ENCODE assay signal across 17 cellular contexts in the genomic region with DNA sequence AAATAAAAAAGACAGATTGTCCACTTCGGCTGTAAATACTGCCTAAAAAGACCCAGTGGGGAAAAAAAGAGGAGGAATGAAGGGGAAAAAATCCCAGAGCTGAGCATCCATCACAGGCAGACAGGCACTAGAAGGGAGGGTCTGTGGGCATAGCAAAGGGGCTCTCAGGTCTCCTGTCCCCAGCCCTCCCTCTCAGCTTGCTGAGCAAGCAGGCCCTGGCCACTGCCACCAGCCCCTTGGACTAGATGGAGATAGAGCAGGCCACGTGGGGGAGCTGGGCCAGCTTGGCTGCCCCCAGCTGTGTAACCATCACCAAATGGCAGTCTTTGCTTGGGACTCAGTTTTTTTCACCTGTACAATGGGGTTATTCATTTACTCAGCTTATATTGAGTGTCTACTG.
DNase-seq lines count a peak whose midpoint lies in the region; ATAC-seq, FAIRE-seq and TF ChIP-seq lines count a peak whose summit lies in the region.
"Had no signal": no experiment of that assay in that cellular context is flagged by ENCODE, and none has a peak within 500 bp of the region (broad histone marks: within the 10 kb centered on the region; RNA-seq: fewer than 3 reads in every experiment).

No MANE protein-coding gene starts in this region.

- TF ChIP-seq CTCF in heart right ventricle (IDR thresholded peaks at IDR 0.05) = no peak
- TF ChIP-seq CTCF in K562 (IDR thresholded peaks at IDR 0.05 in 2 of 3, conservative IDR thresholded peaks at IDR 0.05 in 1 of 3; ENCODE audit: insufficient read depth in 2 of 3, low read depth in 1 of 3, low read length in 3 of 3) = no peak
- TF ChIP-seq CTCF in neural progenitor cell (IDR thresholded peaks at IDR 0.05) = no peak
- TF ChIP-seq CTCF in chondrocyte (IDR thresholded peaks at IDR 0.05) = no peak
- TF ChIP-seq CTCF in ovary (IDR thresholded peaks at IDR 0.05) = no peak

- intact Hi-C loops in left ventricle myocardium superior (cut with micrococcal nuclease) (no loop called here), heart right ventricle (cut with DNase I) (loop anchor here in 2 of 10 donors (10.0 kb wide), 1 partner anchor 114 kb away; no protein-coding TSS in a partner anchor), K562 (cut with micrococcal nuclease) (no loop called here), ovary (cut with DNase I) (no loop called here)

- H3K4me3 ChIP-seq in heart right ventricle (no peak overlapping the region), K562 (no peak overlapping the region), neural progenitor cell (no peak overlapping the region), ovary (no peak overlapping the region)
- H3K4me3 ChIP-seq: BLaER1, GM23338 had no signal

- POLR2A ChIA-PET in K562 (lab: Yijun Ruan, JAX) = no interaction called here

- no peak for TF ChIP-seq RAD21 in K562 (CRISPR knock-in tag; conservative IDR thresholded peaks at IDR 0.05 in 1 of 2, IDR thresholded peaks at IDR 0.05 in 1 of 2)

- DNase-seq in left ventricle myocardium superior = peak; percentile 13
- DNase-seq in heart right ventricle = no peak
- no peak for DNase-seq in K562 (ENCODE audit: extremely low read depth in 1 of 4, low spot score in 3 of 4)
- no peak for DNase-seq in neural progenitor cell (ENCODE audit: low spot score)
- DNase-seq in chondrocyte (ENCODE audit: low spot score) = no peak
- DNase-seq in ovary = no peak
- no peak for DNase-seq in medulla oblongata (ENCODE audit: extremely low spot score)
- DNase-seq: 8988T; AML-193; Calu3; CD4-positive, CD25-positive, alpha-beta regulatory T cell; DMS 273 treated with DMSO at 0.1 percent for 48 hours; DMS79 had no signal

- H3K79me2 ChIP-seq in K562 (ENCODE audit: control insufficient read depth, insufficient read depth, low read length) = no peaks in the 10 kb centered on the region
- H3K79me2 ChIP-seq in neural progenitor cell (ENCODE audit: low read depth) = no peaks in the 10 kb centered on the region

- H3K9me3 ChIP-seq in heart right ventricle (no peaks in the 10 kb centered on the region), K562 (replicated peaks; ENCODE audit: control insufficient read depth, insufficient read depth, low read depth, low read length) (no peaks in the 10 kb centered on the region), neural progenitor cell (ENCODE audit: low read depth) (no peaks in the 10 kb centered on the region), ovary (no peaks in the 10 kb centered on the region)
- H3K9me3 ChIP-seq: BLaER1 had no signal

- no TSS peak for BruUV-seq in K562 (replicated peaks; lab: Mats Ljungman, UMichigan)

- H3K4me1 Mint-ChIP-seq in neural progenitor cell (peaks cover 37% of the 10 kb centered on the region), chondrocyte (ENCODE audit: low read depth) (no peaks in the 10 kb centered on the region)
- H3K4me1 Mint-ChIP-seq: CD4-positive, CD25-positive, alpha-beta regulatory T cell had no signal

- H3K36me3 Mint-ChIP-seq in neural progenitor cell = no peaks in the 10 kb centered on the region
- peaks cover 4% of the 10 kb centered on the region for H3K36me3 Mint-ChIP-seq in chondrocyte (ENCODE audit: low read depth)
- H3K36me3 Mint-ChIP-seq: CD4-positive, CD25-positive, alpha-beta regulatory T cell had no signal

- H3K27ac ChIP-seq in heart right ventricle (no peak overlapping the region), K562 (ENCODE audit: extremely low read depth, low read depth, low read length) (no peak overlapping the region), neural progenitor cell (no peak overlapping the region), ovary (no peak overlapping the region)
- H3K27ac ChIP-seq: BLaER1 had no signal

- 52 to 64% methylated on average over 2 of the region's 2 CpGs for WGBS in heart right ventricle, 2 donors
- 0% methylated on average over 2 of the region's 2 CpGs for WGBS in K562 (ENCODE audit: insufficient coverage, low coverage, missing lambda C conversion rate)
- 63 to 68% (median 65%) methylated on average over 2 of the region's 2 CpGs for WGBS in ovary, 3 donors

- H3K27me3 Mint-ChIP-seq in neural progenitor cell (ENCODE audit: insufficient read depth, low read depth) (peaks cover 14% of the 10 kb centered on the region), chondrocyte (ENCODE audit: low read depth) (peaks cover 31% of the 10 kb centered on the region)
- H3K27me3 Mint-ChIP-seq: CD4-positive, CD25-positive, alpha-beta regulatory T cell had no signal

- TF ChIP-seq EP300 in K562 (IDR thresholded peaks at IDR 0.05; ENCODE audit: low read length) = no peak
- TF ChIP-seq EP300 in ovary (IDR thresholded peaks at IDR 0.05) = no peak

- no peaks in the 10 kb centered on the region for H3K9me3 Mint-ChIP-seq in neural progenitor cell
- no peaks in the 10 kb centered on the region for H3K9me3 Mint-ChIP-seq in chondrocyte (ENCODE audit: low read depth)
- H3K9me3 Mint-ChIP-seq: CD4-positive, CD25-positive, alpha-beta regulatory T cell; GM23338 had no signal

- H3K9ac ChIP-seq in K562 (ENCODE audit: insufficient read depth in 1 of 2, low read depth in 2 of 2, low read length in 2 of 2) = no peak overlapping the region
- H3K9ac ChIP-seq in neural progenitor cell = no peak overlapping the region
- H3K9ac ChIP-seq: BLaER1 had no signal

- no peak for TF ChIP-seq POLR2A in K562 (conservative IDR thresholded peaks at IDR 0.05)
- no peak for TF ChIP-seq POLR2A in ovary (IDR thresholded peaks at IDR 0.05)

- no peak overlapping the region for H2AFZ ChIP-seq in K562 (ENCODE audit: low read depth, low read length)
- no peak overlapping the region for H2AFZ ChIP-seq in neural progenitor cell (replicated peaks)
- H2AFZ ChIP-seq: GM23338 had no signal

- no peak for FAIRE-seq in K562 (lab: Jason Lieb, UNC)
- FAIRE-seq: G401.6, GM12891 had no signal

- H4K20me1 ChIP-seq in K562 (replicated peaks; ENCODE audit: control insufficient read depth, insufficient read depth, low read length) = peaks cover 41% of the 10 kb centered on the region
- H4K20me1 ChIP-seq in neural progenitor cell (ENCODE audit: low read depth) = no peaks in the 10 kb centered on the region
- H4K20me1 ChIP-seq: BLaER1 had no signal

- no peak overlapping the region for H3K4me3 Mint-ChIP-seq in neural progenitor cell
- H3K4me3 Mint-ChIP-seq in chondrocyte (ENCODE audit: unreplicated experiment) = no peak overlapping the region
- H3K4me3 Mint-ChIP-seq: CD4-positive, CD25-positive, alpha-beta regulatory T cell; GM23338 had no signal

- H3K27me3 ChIP-seq in heart right ventricle (peaks cover 0 to 3% (median 0%) of the 10 kb centered on the region in 7 donors), K562 (ENCODE audit: control insufficient read depth in 2 of 2, insufficient read depth in 2 of 2, low read length in 2 of 2) (peaks cover 33 to 90% of the 10 kb centered on the region in 2 experiments; a peak in 4 of 5 replicates), neural progenitor cell (no peaks in the 10 kb centered on the region), ovary (no peaks in the 10 kb centered on the region)
- H3K27me3 ChIP-seq: BLaER1 had no signal

- ATAC-seq in left ventricle myocardium superior (no peak), heart right ventricle (no peak), K562 (no peak)
- ATAC-seq: GM23338 had no signal

- H3K9me1 ChIP-seq in K562 (ENCODE audit: control insufficient read depth, insufficient read depth, low read length) = no peaks in the 10 kb centered on the region

- H3K4me1 ChIP-seq in heart right ventricle (peaks cover 0 to 48% (median 13%) of the 10 kb centered on the region in 9 donors), K562 (replicated peaks in 1 of 2; ENCODE audit: control insufficient read depth in 2 of 2, insufficient read depth in 2 of 2, low read length in 2 of 2) (no peaks in the 10 kb centered on the region), neural progenitor cell (peaks cover 24% of the 10 kb centered on the region), ovary (ENCODE audit: insufficient read depth) (no peaks in the 10 kb centered on the region)

- H3K4me2 ChIP-seq in K562 (ENCODE audit: insufficient read depth, low read length) (no peak overlapping the region), neural progenitor cell (no peak overlapping the region)
- H3K4me2 ChIP-seq: GM23338 had no signal

- H3K27ac Mint-ChIP-seq in neural progenitor cell (peak overlapping the region; percentile 74), chondrocyte (ENCODE audit: unreplicated experiment) (no peak overlapping the region)
- H3K27ac Mint-ChIP-seq: GM23338 had no signal

- CTCF ChIA-PET in K562 (lab: Yijun Ruan, JAX; ENCODE audit: low intra/inter-chr PET ratio) = interaction anchor here (0.6 kb wide), 1 partner anchor 38 kb away, joined by 3 read pairs; no protein-coding TSS in a partner anchor

- in situ Hi-C loops in K562 (cut with MboI) = no loop called here

- H3F3A ChIP-seq in neural progenitor cell (ENCODE audit: low read depth) = peaks cover 8% of the 10 kb centered on the region

- H3K36me3 ChIP-seq in heart right ventricle = no peaks in the 10 kb centered on the region
- no peaks in the 10 kb centered on the region for H3K36me3 ChIP-seq in K562 (ENCODE audit: control insufficient read depth, insufficient read depth, low read length)
- no peaks in the 10 kb centered on the region for H3K36me3 ChIP-seq in neural progenitor cell
- H3K36me3 ChIP-seq in ovary = no peaks in the 10 kb centered on the region
- H3K36me3 ChIP-seq: BLaER1 had no signal

TF ChIP-seq in K562, 482 proteins besides CTCF, POLR2A, EP300 and RAD21:
- TF ChIP-seq, protein P1, sequence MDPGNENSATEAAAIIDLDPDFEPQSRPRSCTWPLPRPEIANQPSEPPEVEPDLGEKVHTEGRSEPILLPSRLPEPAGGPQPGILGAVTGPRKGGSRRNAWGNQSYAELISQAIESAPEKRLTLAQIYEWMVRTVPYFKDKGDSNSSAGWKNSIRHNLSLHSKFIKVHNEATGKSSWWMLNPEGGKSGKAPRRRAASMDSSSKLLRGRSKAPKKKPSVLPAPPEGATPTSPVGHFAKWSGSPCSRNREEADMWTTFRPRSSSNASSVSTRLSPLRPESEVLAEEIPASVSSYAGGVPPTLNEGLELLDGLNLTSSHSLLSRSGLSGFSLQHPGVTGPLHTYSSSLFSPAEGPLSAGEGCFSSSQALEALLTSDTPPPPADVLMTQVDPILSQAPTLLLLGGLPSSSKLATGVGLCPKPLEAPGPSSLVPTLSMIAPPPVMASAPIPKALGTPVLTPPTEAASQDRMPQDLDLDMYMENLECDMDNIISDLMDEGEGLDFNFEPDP (CRISPR knock-in tag; IDR thresholded peaks at IDR 0.05) = no peak
- TF ChIP-seq, protein P2, sequence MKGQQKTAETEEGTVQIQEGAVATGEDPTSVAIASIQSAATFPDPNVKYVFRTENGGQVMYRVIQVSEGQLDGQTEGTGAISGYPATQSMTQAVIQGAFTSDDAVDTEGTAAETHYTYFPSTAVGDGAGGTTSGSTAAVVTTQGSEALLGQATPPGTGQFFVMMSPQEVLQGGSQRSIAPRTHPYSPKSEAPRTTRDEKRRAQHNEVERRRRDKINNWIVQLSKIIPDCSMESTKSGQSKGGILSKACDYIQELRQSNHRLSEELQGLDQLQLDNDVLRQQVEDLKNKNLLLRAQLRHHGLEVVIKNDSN (CRISPR knock-in tag; IDR thresholded peaks at IDR 0.05) = peak; percentile 19; the same call in 1 of the 2 replicates
